Comparison of ENCODE assay signal across 8 cellular contexts in genomic region chr1:8880068-8880676, GRCh38. TPM values are rescaled to one million over a fixed set of nuclear protein-coding genes. Genes with fewer than 3 reads are reported as not detected.
DNase-seq lines count a peak whose midpoint lies in the region; ATAC-seq and TF ChIP-seq lines count a peak whose summit lies in the region.

No MANE protein-coding gene starts in this region.

- H3K4me3 Mint-ChIP-seq in CD8-positive, alpha-beta T cell = peak overlapping the region; percentile 87
- peak overlapping the region; percentile 93 for H3K4me3 Mint-ChIP-seq in T-helper 1 cell treated with Interleukin-12 subunit alpha and Interleukin-12 subunit beta and Interleukin-4 antibody, amounts not matched to agents 30 μg/mL and 1 μg/mL, for 36 hours

- H3K27me3 ChIP-seq in CD8-positive, alpha-beta T cell (ENCODE audit: insufficient read depth, low read length) = no peaks in the 10 kb centered on the region
- no peaks in the 10 kb centered on the region for H3K27me3 ChIP-seq in ectodermal cell (ENCODE audit: control insufficient read depth, insufficient read depth, low read length, poor library complexity, severe bottlenecking)

- H3K27ac ChIP-seq in CD8-positive, alpha-beta T cell (ENCODE audit: low read depth, low read length) = no peak overlapping the region
- peak overlapping the region; percentile 41 for H3K27ac ChIP-seq in ectodermal cell (ENCODE audit: insufficient read depth, low read depth, low read length, poor library complexity, severe bottlenecking)
- peak overlapping the region; percentile 96 for H3K27ac ChIP-seq in mesodermal cell (ENCODE audit: low read depth, low read length, severe bottlenecking)

- H3K27ac Mint-ChIP-seq in CD8-positive, alpha-beta T cell = peak overlapping the region; percentile 98
- peak overlapping the region; percentile 97 for H3K27ac Mint-ChIP-seq in T-helper 1 cell treated with Interleukin-12 subunit alpha and Interleukin-12 subunit beta and Interleukin-4 antibody, amounts not matched to agents 30 μg/mL and 1 μg/mL, for 36 hours

- H3K4me1 Mint-ChIP-seq in CD8-positive, alpha-beta T cell (ENCODE audit: low read depth) = peaks cover 35% of the 10 kb centered on the region
- peaks cover 30% of the 10 kb centered on the region for H3K4me1 Mint-ChIP-seq in T-helper 1 cell treated with Interleukin-12 subunit alpha and Interleukin-12 subunit beta and Interleukin-4 antibody, amounts not matched to agents 30 μg/mL and 1 μg/mL, for 36 hours (ENCODE audit: low read depth)

- CTCF ChIA-PET in CD8-positive, alpha-beta T cell (lab: Charles Lee) = interaction anchor here (0.6 to 7.9 kb wide), 6 partner anchors 13 to 124 kb away, joined by 3 to 77 read pairs (median 5); no protein-coding TSS in a partner anchor
- CTCF ChIA-PET in HEK293T (lab: Yijun Ruan, JAX) = interaction anchor here (0.6 to 1.3 kb wide), 5 partner anchors 19 to 1312 kb away, joined by 3 read pairs; no protein-coding TSS in a partner anchor

- H3K27me3 Mint-ChIP-seq in CD8-positive, alpha-beta T cell (ENCODE audit: low read depth) = no peaks in the 10 kb centered on the region
- H3K27me3 Mint-ChIP-seq in T-helper 1 cell treated with Interleukin-12 subunit alpha and Interleukin-12 subunit beta and Interleukin-4 antibody, amounts not matched to agents 30 μg/mL and 1 μg/mL, for 36 hours (ENCODE audit: low read depth) = no peaks in the 10 kb centered on the region

- intact Hi-C loops in CD8-positive, alpha-beta T cell (cut with DNase I, micrococcal nuclease) = no loop called here

- 22 to 26% methylated on average over 7 to 8 of the region's 8 CpGs for WGBS in ectodermal cell, 2 experiments
- 13 to 40% methylated on average over 2 to 6 of the region's 8 CpGs for WGBS in mesodermal cell (ENCODE audit: insufficient coverage in 2 of 2), 2 experiments

- peaks cover 30% of the 10 kb centered on the region for H3K4me1 ChIP-seq in CD8-positive, alpha-beta T cell (ENCODE audit: insufficient read depth, low read length)
- H3K4me1 ChIP-seq in ectodermal cell (ENCODE audit: control insufficient read depth, insufficient read depth, low read length) (peaks cover 26% of the 10 kb centered on the region), mesodermal cell (ENCODE audit: control insufficient read depth, insufficient read depth, low read length, poor library complexity, severe bottlenecking) (peaks cover 31% of the 10 kb centered on the region)

- H3K9me3 ChIP-seq in CD8-positive, alpha-beta T cell (ENCODE audit: low read length) = no peaks in the 10 kb centered on the region
- H3K9me3 ChIP-seq in ectodermal cell (ENCODE audit: control insufficient read depth, low read length) (no peaks in the 10 kb centered on the region), mesodermal cell (ENCODE audit: control insufficient read depth, low read length) (no peaks in the 10 kb centered on the region)

- no peak overlapping the region for H3K4me3 ChIP-seq in CD8-positive, alpha-beta T cell (ENCODE audit: low read depth, low read length)
- no peak overlapping the region for H3K4me3 ChIP-seq in ectodermal cell (ENCODE audit: insufficient read depth, low read depth, low read length)
- H3K4me3 ChIP-seq in mesodermal cell (ENCODE audit: extremely low read depth, insufficient read depth, low read length, poor library complexity, severe bottlenecking) = no peak overlapping the region

- peaks cover 18% of the 10 kb centered on the region for H3K36me3 Mint-ChIP-seq in CD8-positive, alpha-beta T cell
- peaks cover 35% of the 10 kb centered on the region for H3K36me3 Mint-ChIP-seq in T-helper 1 cell treated with Interleukin-12 subunit alpha and Interleukin-12 subunit beta and Interleukin-4 antibody, amounts not matched to agents 30 μg/mL and 1 μg/mL, for 36 hours (ENCODE audit: low read depth)

- no peak for DNase-seq in CD8-positive, alpha-beta T cell
- DNase-seq in HS-27A (ENCODE audit: low read depth) (peak; percentile 92), ureter (ENCODE audit: low spot score) (peak; percentile 79), HEK293T (ENCODE audit: extremely low spot score) (no peak)

- no peak for ATAC-seq in CD8-positive, alpha-beta T cell
- ATAC-seq in GM21723 (IDR thresholded peaks at IDR 0.05; ENCODE audit: unreplicated experiment) = no peak

- POLR2A ChIA-PET in CD8-positive, alpha-beta T cell (lab: Charles Lee) = interaction anchor here (0.7 kb wide), 1 partner anchor 17 kb away, joined by 3 read pairs; no protein-coding TSS in a partner anchor
- POLR2A ChIA-PET in HEK293T (lab: Yijun Ruan, JAX) = interaction anchor here (0.7 to 4.8 kb wide), 5 partner anchors 10 to 124 kb away, joined by 3 to 36 read pairs (median 6); no protein-coding TSS in a partner anchor

- no peak for TF ChIP-seq CTCF in CD8-positive, alpha-beta T cell (IDR thresholded peaks at IDR 0.05)

- H3K36me3 ChIP-seq in CD8-positive, alpha-beta T cell (ENCODE audit: insufficient read depth, low read length) = no peaks in the 10 kb centered on the region
- peaks cover 6% of the 10 kb centered on the region for H3K36me3 ChIP-seq in ectodermal cell (ENCODE audit: control insufficient read depth, insufficient read depth, low read length)
- H3K36me3 ChIP-seq in mesodermal cell (ENCODE audit: control insufficient read depth, insufficient read depth, low read length) = peaks cover 20% of the 10 kb centered on the region

- H3K9me3 Mint-ChIP-seq in CD8-positive, alpha-beta T cell = no peaks in the 10 kb centered on the region
- H3K9me3 Mint-ChIP-seq in T-helper 1 cell treated with Interleukin-12 subunit alpha and Interleukin-12 subunit beta and Interleukin-4 antibody, amounts not matched to agents 30 μg/mL and 1 μg/mL, for 36 hours = no peaks in the 10 kb centered on the region

TF ChIP-seq in HEK293T, 16 proteins besides CTCF, POLR2A, EP300 and RAD21:
- TF ChIP-seq HDGF (IDR thresholded peaks at IDR 0.05; ENCODE audit: borderline replicate concordance) (no peak), TARDBP (IDR thresholded peaks at IDR 0.05) (no peak), FOXM1 (IDR thresholded peaks at IDR 0.05; ENCODE audit: borderline replicate concordance) (no peak), FOXA1 (IDR thresholded peaks at IDR 0.05) (no peak), ZNF384 (IDR thresholded peaks at IDR 0.05) (no peak), L3MBTL2 (conservative IDR thresholded peaks at IDR 0.05) (no peak), ARNT (IDR thresholded peaks at IDR 0.05) (no peak), ELF4 (IDR thresholded peaks at IDR 0.05) (no peak), LEF1 (IDR thresholded peaks at IDR 0.05; ENCODE audit: borderline replicate concordance) (no peak), CTBP1 (IDR thresholded peaks at IDR 0.05; ENCODE audit: borderline replicate concordance) (no peak), BHLHE40 (IDR thresholded peaks at IDR 0.05; ENCODE audit: borderline replicate concordance) (no peak), SUZ12 (IDR thresholded peaks at IDR 0.05) (no peak), FOXK2 (IDR thresholded peaks at IDR 0.05) (no peak), NFRKB (IDR thresholded peaks at IDR 0.05) (no peak), PKNOX1 (IDR thresholded peaks at IDR 0.05) (no peak), SP1 (IDR thresholded peaks at IDR 0.05) (no peak)

RNA-seq across cellular contexts. Expression of gene ENO1, which starts 1.7 kb away (rescaled TPM):
- 100 to 1,000 TPM; 130 to 136 TPM for total RNA-seq in CD8-positive, alpha-beta T cell
- polyA plus RNA-seq in ectodermal cell (2013, experiment 1 of 4) = 1,944 TPM
- polyA plus RNA-seq in ectodermal cell (2013, experiment 2 of 4) = 1,655 TPM
- 1,164 TPM for polyA plus RNA-seq in ectodermal cell (2013, experiment 3 of 4)
- 1,145 TPM for polyA plus RNA-seq in ectodermal cell (2013, experiment 4 of 4)
- polyA plus RNA-seq in mesodermal cell (2013, experiment 1 of 2) = 1,433 TPM
- 1,329 TPM for polyA plus RNA-seq in mesodermal cell (2013, experiment 2 of 2)
- total RNA-seq in ureter = 726 TPM

Comparison
In these comparisons a context has a peak if more than half of its experiments do, and no peak if none do; other contexts are left out.
1. DNase-seq: peak in HS-27A (single experiment) and ureter (single experiment); none in CD8-positive, alpha-beta T cell (0 of 7) and HEK293T (single experiment).